Comparison of ENCODE assay signal across 18 cellular contexts in the genomic region with DNA sequence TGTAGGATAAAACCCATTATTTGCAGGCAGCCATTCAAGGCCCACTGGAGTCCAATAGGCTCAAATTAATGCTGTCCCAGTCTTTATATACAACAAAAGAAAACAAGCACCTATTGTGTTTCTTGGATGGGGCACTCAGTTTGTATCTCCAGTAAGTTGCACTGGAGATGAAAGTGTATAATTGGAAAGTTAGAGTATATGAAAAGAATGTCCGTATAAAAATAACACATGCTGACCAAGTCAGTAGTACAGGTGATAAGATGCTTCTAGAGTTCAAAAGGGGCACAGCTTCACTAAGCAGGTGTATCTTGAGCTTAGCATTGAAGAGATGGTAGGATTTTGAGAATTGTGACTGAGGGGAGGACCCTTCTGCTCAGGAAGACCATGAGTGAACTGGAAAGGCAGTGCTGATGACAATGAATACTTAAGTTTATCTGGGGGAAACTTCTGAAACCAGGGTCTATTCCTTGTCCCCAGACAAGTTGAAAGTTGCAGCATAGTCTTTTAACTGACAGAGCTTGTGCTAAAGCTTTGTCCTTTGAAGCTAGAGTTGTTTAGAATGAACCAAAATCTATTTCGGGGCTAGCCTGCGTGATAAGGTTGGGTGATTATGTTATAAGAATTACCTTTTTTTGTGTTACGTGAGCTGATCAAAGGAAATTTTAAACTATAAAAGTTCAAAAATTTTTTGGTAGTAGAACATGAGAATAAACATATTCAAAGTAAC. TPM values are rescaled to one million over a fixed set of nuclear protein-coding genes. Genes with fewer than 3 reads are reported as not detected.
DNase-seq lines count a peak whose midpoint lies in the region; ATAC-seq, FAIRE-seq and TF ChIP-seq lines count a peak whose summit lies in the region.
"Had no signal": no experiment of that assay in that cellular context is flagged by ENCODE, and none has a peak within 500 bp of the region (broad histone marks: within the 10 kb centered on the region; RNA-seq: fewer than 3 reads in every experiment).

No MANE protein-coding gene starts in this region.

- POLR2A ChIA-PET in CD4-positive, alpha-beta T cell (lab: Charles Lee), result interaction anchor here (0.6 to 1.3 kb wide), 5 partner anchors 15 to 316 kb away, joined by 3 to 5 read pairs (median 3); partner anchors contain the start of genes LCLAT1 and YPEL5
- POLR2A ChIA-PET in WTC11 (lab: Charles Lee), result no interaction called here
- POLR2A ChIA-PET in naive thymus-derived CD8-positive, alpha-beta T cell (lab: Charles Lee), result interaction anchor here (0.5 to 1.7 kb wide), 3 partner anchors 15 to 174 kb away, joined by 3 to 6 read pairs (median 6); partner anchors contain the start of gene LCLAT1

- no peaks in the 10 kb centered on the region for H3K27me3 ChIP-seq in CD4-positive, alpha-beta T cell (ENCODE audit: control insufficient read depth, insufficient read depth, low read length)
- H3K27me3 ChIP-seq: BLaER1 treated with 17β-estradiol and CSF1 and Interleukin-3, amounts not matched to agents 10 nM and 100 nM had no signal

- peaks cover 51% of the 10 kb centered on the region for H3K4me1 Mint-ChIP-seq in activated naive CD4-positive, alpha-beta T cell treated with anti-CD3 and anti-CD28 coated beads for 36 hours (ENCODE audit: low read depth)
- peaks cover 60% of the 10 kb centered on the region for H3K4me1 Mint-ChIP-seq in CD4-positive, alpha-beta T cell (ENCODE audit: low read depth)
- H3K4me1 Mint-ChIP-seq in WTC11, result peaks cover 52% of the 10 kb centered on the region
- peaks cover 37 to 69% (median 66%) of the 10 kb centered on the region in 4 donors for H3K4me1 Mint-ChIP-seq in naive thymus-derived CD8-positive, alpha-beta T cell

- DNase-seq in activated naive CD4-positive, alpha-beta T cell treated with anti-CD3 and anti-CD28 coated beads for 36 hours, result no peak
- DNase-seq in activated naive CD4-positive, alpha-beta T cell treated with Interleukin-2 at 50 U/mL for 16 hours, result no peak
- no peak for DNase-seq in CD4-positive, alpha-beta T cell
- no peak for DNase-seq in WTC11 (ENCODE audit: low spot score)
- DNase-seq in naive thymus-derived CD8-positive, alpha-beta T cell, result peak in 1 of 10 donors; percentile 20
- DNase-seq in GM12891 (ENCODE audit: insufficient read length, low spot score), result no peak
- DNase-seq: COR-L47, EL, H7, KG1, NCI-H1048, NCI-H146, NCI-H2081, NCI-H774 had no signal

- no peak overlapping the region for H3K4me3 Mint-ChIP-seq in activated naive CD4-positive, alpha-beta T cell treated with anti-CD3 and anti-CD28 coated beads for 36 hours
- peak overlapping the region; percentile 3 for H3K4me3 Mint-ChIP-seq in CD4-positive, alpha-beta T cell
- H3K4me3 Mint-ChIP-seq in WTC11, result no peak overlapping the region
- peak overlapping the region in 7 of 10 donors; percentile 11 to 58 (median 40) for H3K4me3 Mint-ChIP-seq in naive thymus-derived CD8-positive, alpha-beta T cell

- no peak for FAIRE-seq in GM12891 (lab: Jason Lieb, UNC)
- FAIRE-seq: HepG2 had no signal

- H3K27ac Mint-ChIP-seq in activated naive CD4-positive, alpha-beta T cell treated with anti-CD3 and anti-CD28 coated beads for 36 hours, result peak overlapping the region; percentile 5
- peak overlapping the region; percentile 60 for H3K27ac Mint-ChIP-seq in CD4-positive, alpha-beta T cell
- H3K27ac Mint-ChIP-seq in WTC11, result 0 out of 2 replicates have a peak overlapping the region, but pooled peaks have one; percentile 46
- H3K27ac Mint-ChIP-seq in naive thymus-derived CD8-positive, alpha-beta T cell, result peak overlapping the region; percentile 72 to 89 (median 85)

- CTCF ChIA-PET in activated naive CD4-positive, alpha-beta T cell treated with anti-CD3 and anti-CD28 coated beads for 36 hours (lab: Charles Lee), result interaction anchor here (0.6 to 1.0 kb wide), 2 partner anchors 212 to 297 kb away, joined by 3 read pairs; no protein-coding TSS in a partner anchor
- CTCF ChIA-PET in CD4-positive, alpha-beta T cell (lab: Charles Lee), result no interaction called here
- CTCF ChIA-PET in WTC11 (lab: Charles Lee), result no interaction called here

- peaks cover 9% of the 10 kb centered on the region for H3K36me3 Mint-ChIP-seq in activated naive CD4-positive, alpha-beta T cell treated with anti-CD3 and anti-CD28 coated beads for 36 hours (ENCODE audit: low read depth)
- peaks cover 18% of the 10 kb centered on the region for H3K36me3 Mint-ChIP-seq in CD4-positive, alpha-beta T cell (ENCODE audit: low read depth)
- H3K36me3 Mint-ChIP-seq in WTC11, result peaks cover 21% of the 10 kb centered on the region
- peaks cover 0 to 11% (median 6%) of the 10 kb centered on the region in 3 donors for H3K36me3 Mint-ChIP-seq in naive thymus-derived CD8-positive, alpha-beta T cell

- no peak for ATAC-seq in CD4-positive, alpha-beta T cell (ENCODE audit: poor library complexity)
- ATAC-seq in WTC11, result no peak
- ATAC-seq in naive thymus-derived CD8-positive, alpha-beta T cell, result peak; percentile 71 to 73
- no peak for ATAC-seq in HG02798 (IDR thresholded peaks at IDR 0.05; ENCODE audit: poor library complexity, unreplicated experiment)
- no peak for ATAC-seq in HG02973 (IDR thresholded peaks at IDR 0.05; ENCODE audit: unreplicated experiment)
- ATAC-seq: HepG2 had no signal

- H3K27ac ChIP-seq in CD4-positive, alpha-beta T cell (ENCODE audit: low read depth, low read length), result no peak overlapping the region
- H3K27ac ChIP-seq: BLaER1 treated with 17β-estradiol and CSF1 and Interleukin-3, amounts not matched to agents 10 nM and 100 nM had no signal

- TF ChIP-seq CTCF in CD4-positive, alpha-beta T cell (IDR thresholded peaks at IDR 0.05), result no peak
- no peak for TF ChIP-seq CTCF in WTC11 (IDR thresholded peaks at IDR 0.05)

- no peaks in the 10 kb centered on the region for H3K27me3 Mint-ChIP-seq in activated naive CD4-positive, alpha-beta T cell treated with anti-CD3 and anti-CD28 coated beads for 36 hours (ENCODE audit: low read depth)
- no peaks in the 10 kb centered on the region for H3K27me3 Mint-ChIP-seq in CD4-positive, alpha-beta T cell
- H3K27me3 Mint-ChIP-seq in WTC11 (ENCODE audit: low read depth), result peaks cover 6% of the 10 kb centered on the region; the same call in 1 of the 2 replicates
- no peaks in the 10 kb centered on the region for H3K27me3 Mint-ChIP-seq in naive thymus-derived CD8-positive, alpha-beta T cell

- H3K9me3 Mint-ChIP-seq in activated naive CD4-positive, alpha-beta T cell treated with anti-CD3 and anti-CD28 coated beads for 36 hours, result peaks cover 5% of the 10 kb centered on the region
- no peaks in the 10 kb centered on the region for H3K9me3 Mint-ChIP-seq in CD4-positive, alpha-beta T cell
- peaks cover 13% of the 10 kb centered on the region for H3K9me3 Mint-ChIP-seq in WTC11
- no peaks in the 10 kb centered on the region for H3K9me3 Mint-ChIP-seq in naive thymus-derived CD8-positive, alpha-beta T cell

- no peak for TF ChIP-seq POLR2A in GM12891 (IDR thresholded peaks at IDR 0.05; ENCODE audit: low read depth, low read length)

- intact Hi-C loops in activated naive CD4-positive, alpha-beta T cell treated with anti-CD3 and anti-CD28 coated beads for 36 hours (cut with micrococcal nuclease), result no loop called here
- intact Hi-C loops in CD4-positive, alpha-beta T cell (cut with DNase I, micrococcal nuclease), result loop anchor here in 1 of 2 experiments (5.0 kb wide), 1 partner anchor 40 kb away; no protein-coding TSS in a partner anchor

- H3K9me3 ChIP-seq in CD4-positive, alpha-beta T cell (ENCODE audit: control insufficient read depth, low read length), result no peaks in the 10 kb centered on the region

TF ChIP-seq in GM12891, 5 proteins besides CTCF, POLR2A, EP300 and RAD21:
- no peak for TF ChIP-seq POLR2AphosphoS5 (IDR thresholded peaks at IDR 0.05; ENCODE audit: low read depth, low read length)
- no peak for TF ChIP-seq POU2F2 (IDR thresholded peaks at IDR 0.05; ENCODE audit: low read depth, low read length)
- TF ChIP-seq SPI1 (IDR thresholded peaks at IDR 0.05; ENCODE audit: low read depth, low read length), result no peak
- no peak for TF ChIP-seq TAF1 (IDR thresholded peaks at IDR 0.05; ENCODE audit: low read depth, low read length)
- no peak for TF ChIP-seq PAX5 (IDR thresholded peaks at IDR 0.05; ENCODE audit: insufficient read depth, low read length, severe bottlenecking)

RNA-seq across cellular contexts. Expression of gene LCLAT1, which starts 15.2 kb away (rescaled TPM):
- total RNA-seq in activated naive CD4-positive, alpha-beta T cell treated with anti-CD3 and anti-CD28 coated beads for 36 hours, result 10 to 100 TPM; 18.8 to 22.8 TPM
- total RNA-seq in CD4-positive, alpha-beta T cell, result 10 to 100 TPM in 1 of 2 experiments, 1 to 10 TPM in 1; 8.3 to 10.2 TPM
- total RNA-seq in WTC11 (2021), result 18.9 to 22.3 TPM (median 22.1 TPM) in 3 replicates
- total RNA-seq in naive thymus-derived CD8-positive, alpha-beta T cell, result 10 to 100 TPM; 20.8 to 22.2 TPM
- 10 to 100 TPM; 12.4 to 28.2 (median 13.7) TPM for polyA plus RNA-seq in naive thymus-derived CD8-positive, alpha-beta T cell
- polyA plus RNA-seq in GM12891 (2012; ENCODE audit: low read depth, missing spikeins), result 2.5 TPM

Comparison
In these comparisons a context has a peak if more than half of its experiments do, and no peak if none do; other contexts are left out.
1. H3K27ac Mint-ChIP-seq: peak in every context shown above with its lines; median percentile 85 in naive thymus-derived CD8-positive, alpha-beta T cell; 60 in CD4-positive, alpha-beta T cell; 46 in WTC11; 5 in activated naive CD4-positive, alpha-beta T cell treated with anti-CD3 and anti-CD28 coated beads for 36 hours.
2. H3K4me3 Mint-ChIP-seq: peak in CD4-positive, alpha-beta T cell (single experiment) and naive thymus-derived CD8-positive, alpha-beta T cell (7 of 10); none in activated naive CD4-positive, alpha-beta T cell treated with anti-CD3 and anti-CD28 coated beads for 36 hours (single experiment) and WTC11 (single experiment).
3. ATAC-seq: peak in naive thymus-derived CD8-positive, alpha-beta T cell (2 of 2); none in CD4-positive, alpha-beta T cell (single experiment), WTC11 (single experiment), HG02798 (single experiment) and HG02973 (single experiment).